ENCODE assay signal across 9 cellular contexts in genomic region chr14:64745511-64746041, GRCh38. TPM values are rescaled to one million over a fixed set of nuclear protein-coding genes. Genes with fewer than 3 reads are reported as not detected.
A peak's percentile ranks its signal among the peaks of the same experiment; 100 is the strongest.
DNase-seq lines count a peak whose midpoint lies in the region; ATAC-seq and TF ChIP-seq lines count a peak whose summit lies in the region.
"Had no signal": no experiment of that assay in that cellular context is flagged by ENCODE, and none has a peak within 500 bp of the region (broad histone marks: within the 10 kb centered on the region; RNA-seq: fewer than 3 reads in every experiment).

No MANE protein-coding gene starts in this region.

- no peaks in the 10 kb centered on the region for H3K27me3 ChIP-seq in BLaER1
- no peaks in the 10 kb centered on the region for H3K27me3 ChIP-seq in trophoblast cell (ENCODE audit: insufficient read depth, low read length)

- peak; percentile 19 for TF ChIP-seq CTCF in astrocyte of the cerebellum (IDR thresholded peaks at IDR 0.05; ENCODE audit: low read depth, low read length, missing control alignments)

- WGBS in trophoblast cell (ENCODE audit: extremely low coverage, insufficient coverage, insufficient read length): no CpG with 5 or more reads among the region's 8 CpGs

- H3K14ac ChIP-seq in trophoblast cell (ENCODE audit: low read length): no peak overlapping the region

- H3K79me1 ChIP-seq in trophoblast cell (ENCODE audit: low read length): no peaks in the 10 kb centered on the region

- 0 out of 2 replicates have a peak overlapping the region, but pooled peaks have one; percentile 65 for H3K4me2 ChIP-seq in BLaER1
- no peak overlapping the region for H3K4me2 ChIP-seq in trophoblast cell (ENCODE audit: low read length)

- no peaks in the 10 kb centered on the region for H4K20me1 ChIP-seq in BLaER1

- H3K4ac ChIP-seq in trophoblast cell (ENCODE audit: low read depth, low read length): no peak overlapping the region

- peaks cover 36% of the 10 kb centered on the region for H3K36me3 ChIP-seq in BLaER1
- H3K36me3 ChIP-seq in trophoblast cell (ENCODE audit: control insufficient read depth in 1 of 2, insufficient read depth in 2 of 2, low read length in 2 of 2): peaks cover 89 to 92% of the 10 kb centered on the region in 2 experiments

- H4K91ac ChIP-seq in trophoblast cell (ENCODE audit: low read depth, low read length): no peak overlapping the region

- no peak overlapping the region for H4K8ac ChIP-seq in trophoblast cell (ENCODE audit: low read depth, low read length)

- H3K18ac ChIP-seq in trophoblast cell (ENCODE audit: low read length): no peak overlapping the region

- H3K4me1 ChIP-seq in BLaER1: peaks cover 31% of the 10 kb centered on the region
- no peaks in the 10 kb centered on the region for H3K4me1 ChIP-seq in trophoblast cell (ENCODE audit: control insufficient read depth in 1 of 2, insufficient read depth in 2 of 2, low read length in 2 of 2)

- peaks cover 8% of the 10 kb centered on the region for H3K9me3 ChIP-seq in BLaER1
- H3K9me3 ChIP-seq in trophoblast cell (ENCODE audit: insufficient read depth, low read depth, low read length): no peaks in the 10 kb centered on the region

- H2AFZ ChIP-seq in trophoblast cell (ENCODE audit: insufficient read depth, low read length, poor library complexity): no peak overlapping the region

- no peak overlapping the region for H2BK5ac ChIP-seq in trophoblast cell (ENCODE audit: low read depth, low read length, poor library complexity)

- H3K9ac ChIP-seq in BLaER1 (no peak overlapping the region), trophoblast cell (ENCODE audit: low read length) (no peak overlapping the region)

- no peak overlapping the region for H2AK5ac ChIP-seq in trophoblast cell (ENCODE audit: low read length)

- DNase-seq in astrocyte of the cerebellum (ENCODE audit: low read depth): no peak
- peak; percentile 24 to 30 for DNase-seq in hippocampal formation (lab: John Stamatoyannopoulos, UW)
- no peak for DNase-seq in trophoblast cell
- DNase-seq in NCI-H2227 (lab: John Stamatoyannopoulos, UW; ENCODE audit: unreplicated experiment): no peak
- no peak for DNase-seq in activated CD4-positive, CD25-positive, alpha-beta regulatory T cell treated with anti-CD3 and anti-CD28 coated beads, Interleukin-2, amount 50 U/mL, for 72 hours
- DNase-seq in NOMO-1 treated with dmso at 0.1 percent for 144 hours (lab: John Stamatoyannopoulos, UW; ENCODE audit: unreplicated experiment): no peak
- DNase-seq: NCI-H1105 treated with DMSO at 0.1 percent for 48 hours had no signal

- no peak overlapping the region for H2BK120ac ChIP-seq in trophoblast cell (ENCODE audit: insufficient read depth, low read length, poor library complexity)

- H4K12ac ChIP-seq in trophoblast cell (ENCODE audit: low read depth, low read length): no peak overlapping the region

- no peak overlapping the region for H3K27ac ChIP-seq in BLaER1
- peak overlapping the region; percentile 4 for H3K27ac ChIP-seq in trophoblast cell (ENCODE audit: low read depth, low read length)

- H2BK12ac ChIP-seq in trophoblast cell (ENCODE audit: low read length): no peak overlapping the region

- H3K4me3 ChIP-seq in BLaER1: no peak overlapping the region
- no peak overlapping the region for H3K4me3 ChIP-seq in astrocyte of the cerebellum (ENCODE audit: low read depth, low read length)
- H3K4me3 ChIP-seq in trophoblast cell (ENCODE audit: low read depth, low read length): no peak overlapping the region

- no peaks in the 10 kb centered on the region for H3K79me2 ChIP-seq in trophoblast cell (ENCODE audit: control insufficient read depth, insufficient read depth, low read length, poor library complexity)

- H3K23ac ChIP-seq in trophoblast cell (ENCODE audit: low read length): no peak overlapping the region

- ATAC-seq in GM21423 (IDR thresholded peaks at IDR 0.05; ENCODE audit: unreplicated experiment): no peak

- in situ Hi-C loops in astrocyte of the cerebellum (cut with HindIII; ENCODE audit: low sequenced_read_pairs): no loop called here

RNA-seq across cellular contexts. Expression of gene PLEKHG3, which starts 41.4 kb away (rescaled TPM):
- 54.5 and 57.2 TPM in 2 replicates for polyA plus RNA-seq in trophoblast cell (2013)

Comparison
In these comparisons a context has a peak if more than half of its experiments do, and no peak if none do; other contexts are left out.
1. DNase-seq: peak in hippocampal formation (2 of 2); none in astrocyte of the cerebellum (single experiment), trophoblast cell (0 of 2), NCI-H2227 (single experiment), activated CD4-positive, CD25-positive, alpha-beta regulatory T cell treated with anti-CD3 and anti-CD28 coated beads, Interleukin-2, amount 50 U/mL, for 72 hours (single experiment) and NOMO-1 treated with dmso at 0.1 percent for 144 hours (single experiment).